In genomic region chr6:142359271-142359960, GRCh38 we compare ENCODE assay signal across 19 cellular contexts.
"Had no signal": no experiment of that assay in that cellular context is flagged by ENCODE, and none has a peak within 500 bp of the region (broad histone marks: within the 10 kb centered on the region; RNA-seq: fewer than 3 reads in every experiment).

No MANE protein-coding gene starts in this region.

- H3K9me3 Mint-ChIP-seq: activated naive CD4-positive, alpha-beta T cell treated with anti-CD3 and anti-CD28 coated beads, Interleukin-2, amount 50 U/mL, for 72 hours; activated T-cell treated with anti-CD3 and anti-CD28 coated beads, Interleukin-2, amount 50 U/mL, for 72 hours; mesothelial cell of epicardium; natural killer cell treated with Interleukin-12 subunit alpha and Interleukin-12 subunit beta and Interleukin-15 and Interleukin-18, amount 100 ng/mL, for 72 hours had no signal

- H3K27ac Mint-ChIP-seq: activated naive CD4-positive, alpha-beta T cell treated with anti-CD3 and anti-CD28 coated beads, Interleukin-2, amount 50 U/mL, for 72 hours; activated T-cell treated with anti-CD3 and anti-CD28 coated beads, Interleukin-2, amount 50 U/mL, for 72 hours; natural killer cell treated with Interleukin-12 subunit alpha and Interleukin-12 subunit beta and Interleukin-15 and Interleukin-18, amount 100 ng/mL, for 72 hours had no signal

- ATAC-seq: activated naive CD4-positive, alpha-beta T cell treated with anti-CD3 and anti-CD28 coated beads, Interleukin-2, amount 50 U/mL, for 72 hours; activated T-cell treated with anti-CD3 and anti-CD28 coated beads, Interleukin-2, amount 50 U/mL, for 72 hours; natural killer cell treated with Interleukin-12 subunit alpha and Interleukin-12 subunit beta and Interleukin-15 and Interleukin-18, amount 100 ng/mL, for 72 hours had no signal

- H3K27ac ChIP-seq: adrenal gland, esophagus muscularis mucosa, sigmoid colon, spleen, thyroid gland, WERI-Rb-1 had no signal

- DNase-seq: activated CD4-positive, alpha-beta T cell treated with anti-CD3 and anti-CD28 coated beads for 1 hour; activated CD8-positive, alpha-beta memory T cell treated with anti-CD3 and anti-CD28 coated beads for 24 hours; activated CD8-positive, alpha-beta memory T cell treated with anti-CD3 and anti-CD28 coated beads, Interleukin-2, amount 50 U/mL, for 48 hours; activated gamma-delta T cell; activated T-cell treated with anti-CD3 and anti-CD28 coated beads, Interleukin-2, amount 50 U/mL, for 72 hours; adrenal gland; cerebellar nuclear complex; effector CD8-positive, alpha-beta T cell; sigmoid colon; spleen; stimulated activated CD4-positive, alpha-beta T cell treated with anti-CD3 and anti-CD28 coated beads, Interleukin-4, amount 100 ng/mL, for 4 hours; stimulated activated naive CD4-positive, alpha-beta T cell; T1000; thyroid gland; WERI-Rb-1 had no signal

- H3K36me3 Mint-ChIP-seq: activated naive CD4-positive, alpha-beta T cell treated with anti-CD3 and anti-CD28 coated beads, Interleukin-2, amount 50 U/mL, for 72 hours; mesothelial cell of epicardium; natural killer cell treated with Interleukin-12 subunit alpha and Interleukin-12 subunit beta and Interleukin-15 and Interleukin-18, amount 100 ng/mL, for 72 hours had no signal

- H3K4me3 Mint-ChIP-seq: activated T-cell treated with anti-CD3 and anti-CD28 coated beads, Interleukin-2, amount 50 U/mL, for 72 hours; mesothelial cell of epicardium; natural killer cell treated with Interleukin-12 subunit alpha and Interleukin-12 subunit beta and Interleukin-15 and Interleukin-18, amount 100 ng/mL, for 72 hours had no signal
